3 cellular contexts compared by ENCODE assay signal in genomic region chr3:35640186-35640584, GRCh38.
TF ChIP-seq lines count a peak whose summit lies in the region.

No MANE protein-coding gene starts in this region.

TF ChIP-seq in A549, 52 proteins besides CTCF, POLR2A, EP300 and RAD21:
- TF ChIP-seq ELK1 (IDR thresholded peaks at IDR 0.05; ENCODE audit: low read depth, low read length): no peak
- no peak for TF ChIP-seq JUNB (IDR thresholded peaks at IDR 0.05)
- no peak for TF ChIP-seq USF2 (IDR thresholded peaks at IDR 0.05)
- no peak for TF ChIP-seq SREBF2 (IDR thresholded peaks at IDR 0.05)
- no peak for TF ChIP-seq ZSCAN20 (CRISPR knock-in tag; IDR thresholded peaks at IDR 0.05)
- no peak for TF ChIP-seq ZNF302 (CRISPR knock-in tag; IDR thresholded peaks at IDR 0.05)
- no peak for TF ChIP-seq TP53 (CRISPR knock-in tag; IDR thresholded peaks at IDR 0.05)
- no peak for TF ChIP-seq HOXB13 (CRISPR knock-in tag; IDR thresholded peaks at IDR 0.05; ENCODE audit: low read depth)
- no peak for TF ChIP-seq HOXA7 (CRISPR knock-in tag; IDR thresholded peaks at IDR 0.05)
- TF ChIP-seq CBX8 (IDR thresholded peaks at IDR 0.05): peak; percentile 72
- no peak for TF ChIP-seq MYC (IDR thresholded peaks at IDR 0.05; ENCODE audit: borderline replicate concordance, low read length)
- TF ChIP-seq GATA3 (IDR thresholded peaks at IDR 0.05; ENCODE audit: borderline replicate concordance): no peak
- no peak for TF ChIP-seq MAX (IDR thresholded peaks at IDR 0.05)
- TF ChIP-seq BHLHE40 (IDR thresholded peaks at IDR 0.05; ENCODE audit: low read depth, low read length): no peak
- peak; percentile 78; the same call in 1 of the 2 replicates for TF ChIP-seq RNF2 (IDR thresholded peaks at IDR 0.05; ENCODE audit: borderline replicate concordance, low read depth)
- TF ChIP-seq ZFP36 (IDR thresholded peaks at IDR 0.05; ENCODE audit: borderline replicate concordance, partially characterized antibody): no peak

TF ChIP-seq in H1, 55 proteins besides CTCF, POLR2A, EP300 and RAD21 (continued from another document and continues in another):
- no peak for TF ChIP-seq NRF1 (IDR thresholded peaks at IDR 0.05; ENCODE audit: low read depth, low read length)
- no peak for TF ChIP-seq KDM1A (IDR thresholded peaks at IDR 0.05; ENCODE audit: borderline replicate concordance, low read length)
- TF ChIP-seq SP2 (IDR thresholded peaks at IDR 0.05; ENCODE audit: low read length): no peak
- no peak for TF ChIP-seq CHD7 (IDR thresholded peaks at IDR 0.05; ENCODE audit: insufficient replicate concordance, low read length)
- no peak for TF ChIP-seq CTBP2 (IDR thresholded peaks at IDR 0.05; ENCODE audit: borderline replicate concordance, insufficient read depth, insufficient read length, low read length)
- TF ChIP-seq YY1 (IDR thresholded peaks at IDR 0.05; ENCODE audit: low read depth, low read length): no peak
- TF ChIP-seq CBX5 (IDR thresholded peaks at IDR 0.05; ENCODE audit: low read depth, low read length): no peak
- TF ChIP-seq USF2 (IDR thresholded peaks at IDR 0.05; ENCODE audit: low read length): no peak
- TF ChIP-seq ZNF274 (IDR thresholded peaks at IDR 0.05; ENCODE audit: borderline replicate concordance, extremely low read depth, low read length): no peak
- TF ChIP-seq TBP (IDR thresholded peaks at IDR 0.05; ENCODE audit: low read depth, low read length): no peak
- TF ChIP-seq SIX5 (IDR thresholded peaks at IDR 0.05; ENCODE audit: low read depth, low read length): no peak
- TF ChIP-seq GTF2F1 (IDR thresholded peaks at IDR 0.05; ENCODE audit: borderline replicate concordance, low read depth, low read length): no peak
- TF ChIP-seq GABPA (IDR thresholded peaks at IDR 0.05; ENCODE audit: borderline replicate concordance, insufficient read depth, low read length): no peak
- no peak for TF ChIP-seq TAF1 (IDR thresholded peaks at IDR 0.05; ENCODE audit: low read depth, low read length)

TF ChIP-seq in HEK293T, 16 proteins besides CTCF, POLR2A, EP300 and RAD21 (continued from another document):
- TF ChIP-seq FOXK2 (IDR thresholded peaks at IDR 0.05) (no peak), LEF1 (IDR thresholded peaks at IDR 0.05; ENCODE audit: borderline replicate concordance) (no peak), TARDBP (IDR thresholded peaks at IDR 0.05) (no peak), HDGF (IDR thresholded peaks at IDR 0.05; ENCODE audit: borderline replicate concordance) (no peak), NFRKB (IDR thresholded peaks at IDR 0.05) (no peak)
TF ChIP-seq in HEK293T: peak in this region for 0.
